ENCODE assay signal across 1 cellular context in genomic region chr18:49479381-49480137, GRCh38.
A peak's percentile ranks its signal among the peaks of the same experiment; 100 is the strongest.
TF ChIP-seq lines count a peak whose summit lies in the region.

No MANE protein-coding gene starts in this region.

TF ChIP-seq in HEK293, 187 proteins besides CTCF, POLR2A, EP300 and RAD21 (continued from another document):
- TF ChIP-seq, protein P1, sequence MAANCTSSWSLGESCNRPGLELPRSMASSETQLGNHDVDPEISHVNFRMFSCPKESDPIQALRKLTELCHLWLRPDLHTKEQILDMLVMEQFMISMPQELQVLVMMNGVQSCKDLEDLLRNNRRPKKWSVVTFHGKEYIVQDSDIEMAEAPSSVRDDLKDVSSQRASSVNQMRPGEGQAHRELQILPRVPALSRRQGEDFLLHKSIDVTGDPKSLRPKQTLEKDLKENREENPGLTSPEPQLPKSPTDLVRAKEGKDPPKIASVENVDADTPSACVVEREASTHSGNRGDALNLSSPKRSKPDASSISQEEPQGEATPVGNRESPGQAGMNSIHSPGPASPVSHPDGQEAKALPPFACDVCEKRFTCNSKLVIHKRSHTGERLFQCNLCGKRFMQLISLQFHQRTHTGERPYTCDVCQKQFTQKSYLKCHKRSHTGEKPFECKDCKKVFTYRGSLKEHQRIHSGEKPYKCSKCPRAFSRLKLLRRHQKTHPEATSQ (tag by site-specific recombination; IDR thresholded peaks at IDR 0.05): no peak
- TF ChIP-seq ZNF585B (tag by site-specific recombination; IDR thresholded peaks at IDR 0.05) (no peak), ZNF837 (tag by site-specific recombination; IDR thresholded peaks at IDR 0.05) (no peak), ZNF23 (tag by site-specific recombination; IDR thresholded peaks at IDR 0.05; ENCODE audit: borderline replicate concordance) (no peak), ZNF473 (tag by site-specific recombination; IDR thresholded peaks at IDR 0.05) (no peak), EGR2 (tag by site-specific recombination; IDR thresholded peaks at IDR 0.05; ENCODE audit: low read depth) (peak; percentile 77), ZNF302 (tag by site-specific recombination; IDR thresholded peaks at IDR 0.05; ENCODE audit: low read depth) (no peak), ZFP41 (tag by site-specific recombination; IDR thresholded peaks at IDR 0.05; ENCODE audit: borderline replicate concordance) (no peak), ZFHX2 (tag by site-specific recombination; conservative IDR thresholded peaks at IDR 0.05) (peak; percentile 88), ZNF223 (tag by site-specific recombination; IDR thresholded peaks at IDR 0.05) (no peak), ZNF146 (tag by site-specific recombination; IDR thresholded peaks at IDR 0.05) (no peak), ZNF16 (tag by site-specific recombination; IDR thresholded peaks at IDR 0.05; ENCODE audit: low read depth) (no peak), ZNF221 (tag by site-specific recombination; IDR thresholded peaks at IDR 0.05; ENCODE audit: borderline replicate concordance) (no peak), HOXA7 (CRISPR knock-in tag; IDR thresholded peaks at IDR 0.05; ENCODE audit: borderline replicate concordance) (no peak), HOXC10 (CRISPR knock-in tag; IDR thresholded peaks at IDR 0.05) (no peak), ZNF155 (tag by site-specific recombination; IDR thresholded peaks at IDR 0.05) (no peak), ZNF600 (tag by site-specific recombination; IDR thresholded peaks at IDR 0.05) (no peak), ZBTB7A (tag by site-specific recombination; IDR thresholded peaks at IDR 0.05; ENCODE audit: low read depth) (no peak), ZNF677 (tag by site-specific recombination; IDR thresholded peaks at IDR 0.05) (no peak), ZNF174 (tag by site-specific recombination; IDR thresholded peaks at IDR 0.05) (no peak)
- TF ChIP-seq, protein P2, sequence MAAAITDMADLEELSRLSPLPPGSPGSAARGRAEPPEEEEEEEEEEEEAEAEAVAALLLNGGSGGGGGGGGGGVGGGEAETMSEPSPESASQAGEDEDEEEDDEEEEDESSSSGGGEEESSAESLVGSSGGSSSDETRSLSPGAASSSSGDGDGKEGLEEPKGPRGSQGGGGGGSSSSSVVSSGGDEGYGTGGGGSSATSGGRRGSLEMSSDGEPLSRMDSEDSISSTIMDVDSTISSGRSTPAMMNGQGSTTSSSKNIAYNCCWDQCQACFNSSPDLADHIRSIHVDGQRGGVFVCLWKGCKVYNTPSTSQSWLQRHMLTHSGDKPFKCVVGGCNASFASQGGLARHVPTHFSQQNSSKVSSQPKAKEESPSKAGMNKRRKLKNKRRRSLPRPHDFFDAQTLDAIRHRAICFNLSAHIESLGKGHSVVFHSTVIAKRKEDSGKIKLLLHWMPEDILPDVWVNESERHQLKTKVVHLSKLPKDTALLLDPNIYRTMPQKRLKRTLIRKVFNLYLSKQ (tag by site-specific recombination; IDR thresholded peaks at IDR 0.05; ENCODE audit: borderline replicate concordance): no peak
- TF ChIP-seq, protein P3, sequence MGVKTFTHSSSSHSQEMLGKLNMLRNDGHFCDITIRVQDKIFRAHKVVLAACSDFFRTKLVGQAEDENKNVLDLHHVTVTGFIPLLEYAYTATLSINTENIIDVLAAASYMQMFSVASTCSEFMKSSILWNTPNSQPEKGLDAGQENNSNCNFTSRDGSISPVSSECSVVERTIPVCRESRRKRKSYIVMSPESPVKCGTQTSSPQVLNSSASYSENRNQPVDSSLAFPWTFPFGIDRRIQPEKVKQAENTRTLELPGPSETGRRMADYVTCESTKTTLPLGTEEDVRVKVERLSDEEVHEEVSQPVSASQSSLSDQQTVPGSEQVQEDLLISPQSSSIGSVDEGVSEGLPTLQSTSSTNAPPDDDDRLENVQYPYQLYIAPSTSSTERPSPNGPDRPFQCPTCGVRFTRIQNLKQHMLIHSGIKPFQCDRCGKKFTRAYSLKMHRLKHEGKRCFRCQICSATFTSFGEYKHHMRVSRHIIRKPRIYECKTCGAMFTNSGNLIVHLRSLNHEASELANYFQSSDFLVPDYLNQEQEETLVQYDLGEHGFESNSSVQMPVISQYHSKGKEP (tag by site-specific recombination; IDR thresholded peaks at IDR 0.05): no peak
- TF ChIP-seq, protein P4, sequence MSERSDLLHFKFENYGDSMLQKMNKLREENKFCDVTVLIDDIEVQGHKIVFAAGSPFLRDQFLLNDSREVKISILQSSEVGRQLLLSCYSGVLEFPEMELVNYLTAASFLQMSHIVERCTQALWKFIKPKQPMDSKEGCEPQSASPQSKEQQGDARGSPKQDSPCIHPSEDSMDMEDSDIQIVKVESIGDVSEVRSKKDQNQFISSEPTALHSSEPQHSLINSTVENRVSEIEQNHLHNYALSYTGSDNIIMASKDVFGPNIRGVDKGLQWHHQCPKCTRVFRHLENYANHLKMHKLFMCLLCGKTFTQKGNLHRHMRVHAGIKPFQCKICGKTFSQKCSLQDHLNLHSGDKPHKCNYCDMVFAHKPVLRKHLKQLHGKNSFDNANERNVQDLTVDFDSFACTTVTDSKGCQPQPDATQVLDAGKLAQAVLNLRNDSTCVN (tag by site-specific recombination; optimal IDR thresholded peaks at IDR 0.05): no peak
